16 cellular contexts compared by ENCODE assay signal in genomic region chr2:127055786-127056076, GRCh38. TPM values are rescaled to one million over a fixed set of nuclear protein-coding genes. Genes with fewer than 3 reads are reported as not detected.
DNase-seq lines count a peak whose midpoint lies in the region; ATAC-seq and TF ChIP-seq lines count a peak whose summit lies in the region.
"Had no signal": no experiment of that assay in that cellular context is flagged by ENCODE, and none has a peak within 500 bp of the region (broad histone marks: within the 10 kb centered on the region; RNA-seq: fewer than 3 reads in every experiment).

No MANE protein-coding gene starts in this region.

- H3K27me3 ChIP-seq in layer of hippocampus (ENCODE audit: control insufficient read depth, insufficient read depth, low read length) (no peaks in the 10 kb centered on the region), gastrocnemius medialis (no peaks in the 10 kb centered on the region)
- H3K27me3 ChIP-seq: BLaER1 had no signal

- no peak overlapping the region for H3K4me3 ChIP-seq in gastrocnemius medialis
- H3K4me3 ChIP-seq: A549, BLaER1, GM23338 had no signal

- ATAC-seq in stimulated activated naive CD8-positive, alpha-beta T cell treated with anti-CD3 and anti-CD28 coated beads, Interleukin-15, amount 100 ng/mL, for 72 hours, result peak; percentile 19
- ATAC-seq in stimulated activated naive CD8-positive, alpha-beta T cell treated with anti-CD3 and anti-CD28 coated beads, Interleukin-15, Interleukin-2, amounts not matched to agents 100 U/mL and 50 U/mL, for 24 hours, result no peak
- no peak for ATAC-seq in gastrocnemius medialis
- ATAC-seq: A549; CD8-positive, alpha-beta T cell; GM23338 had no signal

- no peak for DNase-seq in stimulated activated naive CD8-positive, alpha-beta T cell treated with anti-CD3 and anti-CD28 coated beads, Interleukin-15, amount 100 ng/mL, for 72 hours
- DNase-seq in stimulated activated naive CD8-positive, alpha-beta T cell treated with anti-CD3 and anti-CD28 coated beads, Interleukin-15, Interleukin-2, amounts not matched to agents 100 U/mL and 50 U/mL, for 24 hours, result no peak
- DNase-seq in gastrocnemius medialis, result no peak
- no peak for DNase-seq in epidermal melanocyte (ENCODE audit: insufficient read length, low spot score)
- no peak for DNase-seq in ecto neural progenitor cell (ENCODE audit: low spot score)
- DNase-seq in activated CD4-positive, alpha-beta T cell treated with anti-CD3 and anti-CD28 coated beads for 4 hours, result no peak
- DNase-seq: Calu3; CD8-positive, alpha-beta T cell; DMS79 treated with DMSO at 0.1 percent for 48 hours; GF-D8; HCEC 1CT had no signal

- no peak overlapping the region for H3K4me3 Mint-ChIP-seq in stimulated activated naive CD8-positive, alpha-beta T cell treated with anti-CD3 and anti-CD28 coated beads, Interleukin-15, amount 100 ng/mL, for 72 hours
- H3K4me3 Mint-ChIP-seq: CD8-positive, alpha-beta T cell; GM23338 had no signal

- H3K9me3 ChIP-seq in gastrocnemius medialis, result no peaks in the 10 kb centered on the region
- H3K9me3 ChIP-seq: A549, BLaER1 had no signal

- peaks cover 0 to 38% of the 10 kb centered on the region in 2 donors for H3K36me3 ChIP-seq in gastrocnemius medialis

- no peak overlapping the region for H3K27ac Mint-ChIP-seq in stimulated activated naive CD8-positive, alpha-beta T cell treated with anti-CD3 and anti-CD28 coated beads, Interleukin-15, amount 100 ng/mL, for 72 hours

- H3K27me3 Mint-ChIP-seq in stimulated activated naive CD8-positive, alpha-beta T cell treated with anti-CD3 and anti-CD28 coated beads, Interleukin-15, amount 100 ng/mL, for 72 hours, result no peaks in the 10 kb centered on the region

- H3K4me1 Mint-ChIP-seq in stimulated activated naive CD8-positive, alpha-beta T cell treated with anti-CD3 and anti-CD28 coated beads, Interleukin-15, amount 100 ng/mL, for 72 hours, result peaks cover 15% of the 10 kb centered on the region

- TF ChIP-seq CTCF in gastrocnemius medialis (IDR thresholded peaks at IDR 0.05 in 4 of 5, conservative IDR thresholded peaks at IDR 0.05 in 1 of 5), result no peak

- TF ChIP-seq POLR2A in gastrocnemius medialis (IDR thresholded peaks at IDR 0.05), result no peak

- H3K27ac ChIP-seq in layer of hippocampus (ENCODE audit: low read depth, low read length) (peak overlapping the region; percentile 30), gastrocnemius medialis (peak overlapping the region; percentile 97 to 100 (median 100)), temporal lobe (ENCODE audit: low read depth, low read length) (peak overlapping the region; percentile 50)
- H3K27ac ChIP-seq: A549, BLaER1 had no signal

- intact Hi-C loops in gastrocnemius medialis (cut with DNase I; ENCODE audit: low total_unique reads), result loop anchor here (2.0 kb wide), 1 partner anchor 49 kb away; no protein-coding TSS in a partner anchor

- in situ Hi-C loops in gastrocnemius medialis (cut with MboI; ENCODE audit: low sequenced_read_pairs in 4 of 4), result loop anchor here in 1 of 4 donors (25.0 kb wide), 1 partner anchor 457 kb away; no protein-coding TSS in a partner anchor

- peaks cover 54 to 67% of the 10 kb centered on the region in 2 donors for H3K4me1 ChIP-seq in gastrocnemius medialis

- H3K9me3 Mint-ChIP-seq in stimulated activated naive CD8-positive, alpha-beta T cell treated with anti-CD3 and anti-CD28 coated beads, Interleukin-15, amount 100 ng/mL, for 72 hours, result no peaks in the 10 kb centered on the region
- H3K9me3 Mint-ChIP-seq: CD8-positive, alpha-beta T cell; GM23338 had no signal

RNA-seq across cellular contexts. Expression of gene BIN1, which starts 51.2 kb away (rescaled TPM):
- total RNA-seq in gastrocnemius medialis, result 1,000 to 10,000 TPM; 1,150 to 2,167 (median 1,736) TPM
- total RNA-seq in temporal lobe, result 42.8 TPM

Comparison
In these comparisons a context has a peak if more than half of its experiments do, and no peak if none do; other contexts are left out.
1. H3K27ac ChIP-seq: peak in every context shown above with its lines; median percentile 100 in gastrocnemius medialis; 50 in temporal lobe; 30 in layer of hippocampus.
2. RNA of gene BIN1, which starts 51.2 kb away (total RNA-seq): 1,150 to 2,167 TPM in gastrocnemius medialis; 42.8 TPM in temporal lobe (single experiment); every median in the first group is over 10 times any median in the second.